8 cellular contexts compared by ENCODE assay signal in genomic region chr1:150622219-150622975, GRCh38. TPM values are rescaled to one million over a fixed set of nuclear protein-coding genes. Genes with fewer than 3 reads are reported as not detected.
DNase-seq lines count a peak whose midpoint lies in the region; ATAC-seq and TF ChIP-seq lines count a peak whose summit lies in the region.

No MANE protein-coding gene starts in this region.

- peaks cover 46 to 51% (median 46%) of the 10 kb centered on the region in 4 donors for H3K4me1 ChIP-seq in esophagus muscularis mucosa

- no peaks in the 10 kb centered on the region for H3K9me3 ChIP-seq in T-helper 17 cell (ENCODE audit: control insufficient read depth, low read length, poor library complexity, severe bottlenecking)
- H3K9me3 ChIP-seq in esophagus muscularis mucosa: no peaks in the 10 kb centered on the region

- peaks cover 38% of the 10 kb centered on the region for H3K4me1 Mint-ChIP-seq in CD14-positive monocyte
- H3K4me1 Mint-ChIP-seq in T-helper 17 cell: peaks cover 41% of the 10 kb centered on the region
- H3K4me1 Mint-ChIP-seq in nephron progenitor cell: no peaks in the 10 kb centered on the region

- no peak for TF ChIP-seq POLR2A in esophagus muscularis mucosa (IDR thresholded peaks at IDR 0.05; ENCODE audit: low read depth)

- 34% methylated on average over 8 of the region's 8 CpGs for WGBS in esophagus muscularis mucosa

- peak overlapping the region; percentile 72 to 91 (median 84) for H3K27ac Mint-ChIP-seq in CD14-positive monocyte
- peak overlapping the region; percentile 94 for H3K27ac Mint-ChIP-seq in T-helper 17 cell
- H3K27ac Mint-ChIP-seq in nephron progenitor cell: peak overlapping the region; percentile 96

- H3K27ac ChIP-seq in esophagus muscularis mucosa (replicated peaks in 1 of 4): peak overlapping the region; percentile 70 to 78 (median 75)

- H3K4me3 Mint-ChIP-seq in CD14-positive monocyte (peak overlapping the region in 1 of 2 donors; percentile 1), T-helper 17 cell (peak overlapping the region; percentile 52), nephron progenitor cell (no peak overlapping the region)

- DNase-seq in CD14-positive monocyte (ENCODE audit: low spot score) (no peak), T-helper 17 cell (no peak), esophagus muscularis mucosa (ENCODE audit: extremely low spot score) (peak; percentile 91), nephron progenitor cell (peak; percentile 9), NCI-H526 treated with DMSO at 0.1 percent for 48 hours (lab: John Stamatoyannopoulos, UW) (no peak), GOT3 (lab: John Stamatoyannopoulos, UW) (no peak), medulla oblongata (ENCODE audit: extremely low spot score) (no peak), SIG-M5 (lab: John Stamatoyannopoulos, UW) (no peak)

- no peak for TF ChIP-seq CTCF in CD14-positive monocyte (IDR thresholded peaks at IDR 0.05)
- peak in 1 of 3 experiments; percentile 15 for TF ChIP-seq CTCF in esophagus muscularis mucosa (IDR thresholded peaks at IDR 0.05)
- no peak for TF ChIP-seq CTCF in nephron progenitor cell (IDR thresholded peaks at IDR 0.05)

- H3K27me3 ChIP-seq in esophagus muscularis mucosa: no peaks in the 10 kb centered on the region

- H3K36me3 ChIP-seq in esophagus muscularis mucosa: peaks cover 41 to 87% (median 64%) of the 10 kb centered on the region in 4 donors

- intact Hi-C loops in CD14-positive monocyte (cut with micrococcal nuclease) (loop anchor here (5.0 kb wide), 2 partner anchors 40 to 60 kb away; no protein-coding TSS in a partner anchor), esophagus muscularis mucosa (cut with DNase I) (loop anchor here (5.0 kb wide), 1 partner anchor 45 kb away; the partner anchor contains the start of gene MCL1)

- H3K4me3 ChIP-seq in esophagus muscularis mucosa: no peak overlapping the region

- H3K27me3 Mint-ChIP-seq in CD14-positive monocyte (ENCODE audit: low read depth in 3 of 3): no peaks in the 10 kb centered on the region
- H3K27me3 Mint-ChIP-seq in T-helper 17 cell: no peaks in the 10 kb centered on the region
- no peaks in the 10 kb centered on the region for H3K27me3 Mint-ChIP-seq in nephron progenitor cell (ENCODE audit: low read depth, poor library complexity)

- H3K9me3 Mint-ChIP-seq in CD14-positive monocyte (no peaks in the 10 kb centered on the region), nephron progenitor cell (no peaks in the 10 kb centered on the region)

- peaks cover 66 to 84% of the 10 kb centered on the region in 2 donors for H3K36me3 Mint-ChIP-seq in CD14-positive monocyte
- H3K36me3 Mint-ChIP-seq in T-helper 17 cell (ENCODE audit: low read depth): peaks cover 7% of the 10 kb centered on the region
- peaks cover 73% of the 10 kb centered on the region for H3K36me3 Mint-ChIP-seq in nephron progenitor cell (ENCODE audit: low read depth)

- no peak for TF ChIP-seq EP300 in esophagus muscularis mucosa (IDR thresholded peaks at IDR 0.05)

- no peak for ATAC-seq in T-helper 17 cell

RNA-seq across cellular contexts. Expression of gene ENSA, which starts 7.0 kb away (rescaled TPM):
- 10 to 100 TPM; 38.5 to 40.3 TPM for polyA plus RNA-seq in CD14-positive monocyte
- total RNA-seq in T-helper 17 cell: 100 to 1,000 TPM; 152 to 173 TPM
- total RNA-seq in esophagus muscularis mucosa: 100 to 1,000 TPM; 110 to 212 (median 141) TPM

RNA-seq across cellular contexts. Expression of gene MCL1, which starts 43.0 kb away (rescaled TPM):
- 100 to 1,000 TPM; 287 to 301 TPM for polyA plus RNA-seq in CD14-positive monocyte
- 1,000 to 10,000 TPM in 1 of 2 donors, 100 to 1,000 TPM in 1; 776 to 1,091 TPM for total RNA-seq in T-helper 17 cell
- total RNA-seq in esophagus muscularis mucosa: 100 to 1,000 TPM; 192 to 460 (median 255) TPM

Comparison
In these comparisons a context has a peak if more than half of its experiments do, and no peak if none do; other contexts are left out.
1. DNase-seq: peak in esophagus muscularis mucosa (single experiment) and nephron progenitor cell (single experiment); none in CD14-positive monocyte (single experiment), T-helper 17 cell (0 of 3), NCI-H526 treated with DMSO at 0.1 percent for 48 hours (single experiment), GOT3 (single experiment), medulla oblongata (single experiment) and SIG-M5 (single experiment).
2. Peak in every context shown above with its lines, with median percentiles within 50 percentile points of each other: H3K27ac Mint-ChIP-seq.